24 cellular contexts compared by ENCODE assay signal in genomic region chr9:20237686-20238085, GRCh38.
DNase-seq lines count a peak whose midpoint lies in the region; ATAC-seq, FAIRE-seq and TF ChIP-seq lines count a peak whose summit lies in the region.
"Had no signal": no experiment of that assay in that cellular context is flagged by ENCODE, and none has a peak within 500 bp of the region (broad histone marks: within the 10 kb centered on the region; RNA-seq: fewer than 3 reads in every experiment).

No MANE protein-coding gene starts in this region.

- H3K27me3 ChIP-seq in bronchial epithelial cell (ENCODE audit: control insufficient read depth, insufficient read depth, low read length), result no peaks in the 10 kb centered on the region
- H3K27me3 ChIP-seq: BE2C; BLaER1 treated with 17β-estradiol and CSF1 and Interleukin-3, amounts not matched to agents 10 nM and 100 nM had no signal

- CTCF ChIA-PET in activated CD4-positive, alpha-beta T cell treated with anti-CD3 and anti-CD28 coated beads, Interleukin-2, amount 10 ng/mL, durations not matched to agents 7 days and 5 days (lab: Charles Lee), result no interaction called here

- H3K4me3 ChIP-seq in bronchial epithelial cell (ENCODE audit: low read depth, low read length), result no peak overlapping the region
- H3K4me3 ChIP-seq: A549; BLaER1 treated with 17β-estradiol and CSF1 and Interleukin-3, amounts not matched to agents 10 nM and 100 nM; GM23338 had no signal

- H3K27me3 Mint-ChIP-seq in activated CD4-positive, alpha-beta T cell treated with anti-CD3 and anti-CD28 coated beads, Interleukin-2, amount 10 ng/mL, durations not matched to agents 7 days and 5 days, result peaks cover 6% of the 10 kb centered on the region
- peaks cover 3% of the 10 kb centered on the region for H3K27me3 Mint-ChIP-seq in progenitor cell of endocrine pancreas
- H3K27me3 Mint-ChIP-seq: CD4-positive, alpha-beta T cell; CD8-positive, alpha-beta memory T cell had no signal

- H3K27ac Mint-ChIP-seq in activated CD4-positive, alpha-beta T cell treated with anti-CD3 and anti-CD28 coated beads, Interleukin-2, amount 10 ng/mL, durations not matched to agents 7 days and 5 days, result peak overlapping the region; percentile 52
- peak overlapping the region; percentile 7 for H3K27ac Mint-ChIP-seq in progenitor cell of endocrine pancreas
- H3K27ac Mint-ChIP-seq: CD14-positive monocyte; CD4-positive, alpha-beta T cell; CD8-positive, alpha-beta memory T cell; GM23338; H9 had no signal

- no peak for DNase-seq in activated CD4-positive, alpha-beta T cell treated with anti-CD3 and anti-CD28 coated beads, Interleukin-2, amount 10 ng/mL, durations not matched to agents 7 days and 5 days
- DNase-seq in activated CD4-positive, alpha-beta T cell treated with anti-CD3 and anti-CD28 coated beads for 48 hours, result no peak
- DNase-seq in bronchial epithelial cell (ENCODE audit: low read depth), result peak; percentile 60
- DNase-seq in progenitor cell of endocrine pancreas (ENCODE audit: low spot score, unreplicated experiment), result no peak
- no peak for DNase-seq in NCI-H2227 (lab: John Stamatoyannopoulos, UW; ENCODE audit: unreplicated experiment)
- DNase-seq: 8988T; ACHN; AML-193; BE2C; CD4-positive, alpha-beta T cell; CD8-positive, alpha-beta memory T cell; DMS 273 treated with DMSO at 0.1 percent for 48 hours; DND-41; H9 had no signal

- POLR2A ChIA-PET in activated CD4-positive, alpha-beta T cell treated with anti-CD3 and anti-CD28 coated beads, Interleukin-2, amount 10 ng/mL, durations not matched to agents 7 days and 5 days (lab: Charles Lee), result no interaction called here

- H3K4me1 Mint-ChIP-seq in activated CD4-positive, alpha-beta T cell treated with anti-CD3 and anti-CD28 coated beads, Interleukin-2, amount 10 ng/mL, durations not matched to agents 7 days and 5 days, result peaks cover 48% of the 10 kb centered on the region
- H3K4me1 Mint-ChIP-seq in progenitor cell of endocrine pancreas (ENCODE audit: low read depth), result peaks cover 13% of the 10 kb centered on the region

- H3K36me3 ChIP-seq in bronchial epithelial cell (ENCODE audit: control insufficient read depth, insufficient read depth, low read length), result no peaks in the 10 kb centered on the region
- H3K36me3 ChIP-seq: BE2C; BLaER1 treated with 17β-estradiol and CSF1 and Interleukin-3, amounts not matched to agents 10 nM and 100 nM had no signal

- peaks cover 40% of the 10 kb centered on the region for H3K36me3 Mint-ChIP-seq in activated CD4-positive, alpha-beta T cell treated with anti-CD3 and anti-CD28 coated beads, Interleukin-2, amount 10 ng/mL, durations not matched to agents 7 days and 5 days (ENCODE audit: low read depth)
- H3K36me3 Mint-ChIP-seq in progenitor cell of endocrine pancreas (ENCODE audit: insufficient read depth), result peaks cover 2% of the 10 kb centered on the region
- H3K36me3 Mint-ChIP-seq: CD14-positive monocyte; CD8-positive, alpha-beta memory T cell had no signal

- H3K9me3 Mint-ChIP-seq in activated CD4-positive, alpha-beta T cell treated with anti-CD3 and anti-CD28 coated beads, Interleukin-2, amount 10 ng/mL, durations not matched to agents 7 days and 5 days, result peaks cover 27% of the 10 kb centered on the region
- H3K9me3 Mint-ChIP-seq in progenitor cell of endocrine pancreas (ENCODE audit: low read depth), result peaks cover 8% of the 10 kb centered on the region
- H3K9me3 Mint-ChIP-seq: CD8-positive, alpha-beta memory T cell had no signal

- no peak for FAIRE-seq in bronchial epithelial cell (lab: Jason Lieb, UNC)
- FAIRE-seq: A549, D721Med, G401.6, GM12892 had no signal

- ATAC-seq in esophagus mucosa (peak; percentile 22), HG03439 (IDR thresholded peaks at IDR 0.05; ENCODE audit: unreplicated experiment) (no peak)
- ATAC-seq: A549, GM23338, HCT116 had no signal

- no peak overlapping the region for H3K4me3 Mint-ChIP-seq in activated CD4-positive, alpha-beta T cell treated with anti-CD3 and anti-CD28 coated beads, Interleukin-2, amount 10 ng/mL, durations not matched to agents 7 days and 5 days
- no peak overlapping the region for H3K4me3 Mint-ChIP-seq in progenitor cell of endocrine pancreas (ENCODE audit: low read depth)
- H3K4me3 Mint-ChIP-seq: CD14-positive monocyte; CD4-positive, alpha-beta T cell; CD8-positive, alpha-beta memory T cell; GM23338; H9 had no signal

- no peak for TF ChIP-seq CTCF in bronchial epithelial cell (IDR thresholded peaks at IDR 0.05; ENCODE audit: insufficient read depth, low read length, severe bottlenecking)
- no peak for TF ChIP-seq CTCF in progenitor cell of endocrine pancreas (IDR thresholded peaks at IDR 0.05; ENCODE audit: unreplicated experiment)
